1 cellular context compared by ENCODE assay signal in genomic region chr17:80339731-80340456, GRCh38.
TF ChIP-seq lines count a peak whose summit lies in the region.

No MANE protein-coding gene starts in this region.

TF ChIP-seq in IMR-90, 13 proteins besides CTCF, POLR2A, EP300 and RAD21:
- TF ChIP-seq ELK1 (IDR thresholded peaks at IDR 0.05; ENCODE audit: borderline replicate concordance, low read depth, low read length) (no peak), NFE2L2 (IDR thresholded peaks at IDR 0.05; ENCODE audit: low read depth, low read length) (no peak), RFX5 (IDR thresholded peaks at IDR 0.05; ENCODE audit: low read depth, low read length) (no peak), SMC3 (IDR thresholded peaks at IDR 0.05; ENCODE audit: low read depth, low read length) (no peak), MAZ (IDR thresholded peaks at IDR 0.05; ENCODE audit: borderline replicate concordance, low read depth, low read length) (no peak), USF2 (IDR thresholded peaks at IDR 0.05; ENCODE audit: low read depth, low read length) (no peak), CHD1 (IDR thresholded peaks at IDR 0.05; ENCODE audit: low read depth, low read length) (no peak), CEBPB (IDR thresholded peaks at IDR 0.05; ENCODE audit: low read depth, low read length) (no peak), MXI1 (IDR thresholded peaks at IDR 0.05; ENCODE audit: borderline replicate concordance, low read depth, low read length) (no peak), RCOR1 (IDR thresholded peaks at IDR 0.05; ENCODE audit: insufficient replicate concordance, low read length) (no peak), BHLHE40 (IDR thresholded peaks at IDR 0.05; ENCODE audit: low read depth, low read length) (no peak), MAFK (IDR thresholded peaks at IDR 0.05; ENCODE audit: low read depth, low read length) (no peak), FOS (IDR thresholded peaks at IDR 0.05; ENCODE audit: low read depth, low read length) (no peak)
